1 cellular context compared by ENCODE assay signal in the genomic region with DNA sequence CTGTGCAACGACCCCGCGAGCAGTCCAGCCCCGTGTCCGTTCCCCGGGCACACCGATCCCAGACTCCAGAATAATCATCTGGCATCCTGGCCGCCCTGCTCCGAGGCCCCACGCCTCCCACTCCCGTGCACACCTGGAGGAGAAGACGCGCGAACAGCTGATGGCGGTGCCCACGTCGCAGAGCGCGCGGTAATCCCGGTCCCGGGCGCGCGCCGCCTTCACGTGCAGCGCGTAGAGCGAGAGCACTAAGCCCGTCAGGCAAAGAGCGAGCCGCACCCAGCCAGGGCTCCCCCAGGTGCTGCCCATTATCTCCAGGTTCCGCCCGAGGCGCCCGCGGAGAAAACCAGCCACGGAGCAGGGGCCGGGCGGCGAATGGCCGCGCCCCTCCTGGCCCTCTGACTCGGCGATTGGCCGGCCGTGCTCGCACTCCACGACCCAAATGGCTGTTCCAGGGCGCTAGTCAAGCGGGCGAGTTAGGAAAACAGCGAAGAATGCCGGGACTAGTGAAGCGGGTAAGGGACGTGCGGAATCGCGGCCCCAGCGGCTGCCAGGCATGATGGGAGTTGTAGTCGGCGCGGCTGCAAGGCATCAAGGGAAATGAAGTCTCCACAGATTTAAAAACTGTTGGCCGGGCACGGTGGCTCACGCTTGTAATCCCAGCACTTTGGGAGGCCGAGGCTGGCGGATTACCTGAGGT.
A peak's percentile ranks its signal among the peaks of the same experiment; 100 is the strongest.
TF ChIP-seq lines count a peak whose summit lies in the region.

A gene (minus strand): TSS at position 374 of the 697 bp plus-strand sequence. CDS start 68 bp downstream, at position 306.

TF ChIP-seq in K562, 482 proteins besides CTCF, POLR2A, EP300 and RAD21 (continued from another document and continues in another):
- TF ChIP-seq, protein P1, sequence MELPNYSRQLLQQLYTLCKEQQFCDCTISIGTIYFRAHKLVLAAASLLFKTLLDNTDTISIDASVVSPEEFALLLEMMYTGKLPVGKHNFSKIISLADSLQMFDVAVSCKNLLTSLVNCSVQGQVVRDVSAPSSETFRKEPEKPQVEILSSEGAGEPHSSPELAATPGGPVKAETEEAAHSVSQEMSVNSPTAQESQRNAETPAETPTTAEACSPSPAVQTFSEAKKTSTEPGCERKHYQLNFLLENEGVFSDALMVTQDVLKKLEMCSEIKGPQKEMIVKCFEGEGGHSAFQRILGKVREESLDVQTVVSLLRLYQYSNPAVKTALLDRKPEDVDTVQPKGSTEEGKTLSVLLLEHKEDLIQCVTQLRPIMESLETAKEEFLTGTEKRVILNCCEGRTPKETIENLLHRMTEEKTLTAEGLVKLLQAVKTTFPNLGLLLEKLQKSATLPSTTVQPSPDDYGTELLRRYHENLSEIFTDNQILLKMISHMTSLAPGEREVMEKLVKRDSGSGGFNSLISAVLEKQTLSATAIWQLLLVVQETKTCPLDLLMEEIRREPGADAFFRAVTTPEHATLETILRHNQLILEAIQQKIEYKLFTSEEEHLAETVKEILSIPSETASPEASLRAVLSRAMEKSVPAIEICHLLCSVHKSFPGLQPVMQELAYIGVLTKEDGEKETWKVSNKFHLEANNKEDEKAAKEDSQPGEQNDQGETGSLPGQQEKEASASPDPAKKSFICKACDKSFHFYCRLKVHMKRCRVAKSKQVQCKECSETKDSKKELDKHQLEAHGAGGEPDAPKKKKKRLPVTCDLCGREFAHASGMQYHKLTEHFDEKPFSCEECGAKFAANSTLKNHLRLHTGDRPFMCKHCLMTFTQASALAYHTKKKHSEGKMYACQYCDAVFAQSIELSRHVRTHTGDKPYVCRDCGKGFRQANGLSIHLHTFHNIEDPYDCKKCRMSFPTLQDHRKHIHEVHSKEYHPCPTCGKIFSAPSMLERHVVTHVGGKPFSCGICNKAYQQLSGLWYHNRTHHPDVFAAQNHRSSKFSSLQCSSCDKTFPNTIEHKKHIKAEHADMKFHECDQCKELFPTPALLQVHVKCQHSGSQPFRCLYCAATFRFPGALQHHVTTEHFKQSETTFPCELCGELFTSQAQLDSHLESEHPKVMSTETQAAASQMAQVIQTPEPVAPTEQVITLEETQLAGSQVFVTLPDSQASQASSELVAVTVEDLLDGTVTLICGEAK (IDR thresholded peaks at IDR 0.05): 0 out of 2 replicates have a peak, but pooled peaks have one; percentile 63
- TF ChIP-seq, protein P1 (CRISPR knock-in tag; IDR thresholded peaks at IDR 0.05): no peak
- TF ChIP-seq EGR1 (conservative IDR thresholded peaks at IDR 0.05): no peak; the same call in 1 of the 2 replicates
- TF ChIP-seq, protein P2, sequence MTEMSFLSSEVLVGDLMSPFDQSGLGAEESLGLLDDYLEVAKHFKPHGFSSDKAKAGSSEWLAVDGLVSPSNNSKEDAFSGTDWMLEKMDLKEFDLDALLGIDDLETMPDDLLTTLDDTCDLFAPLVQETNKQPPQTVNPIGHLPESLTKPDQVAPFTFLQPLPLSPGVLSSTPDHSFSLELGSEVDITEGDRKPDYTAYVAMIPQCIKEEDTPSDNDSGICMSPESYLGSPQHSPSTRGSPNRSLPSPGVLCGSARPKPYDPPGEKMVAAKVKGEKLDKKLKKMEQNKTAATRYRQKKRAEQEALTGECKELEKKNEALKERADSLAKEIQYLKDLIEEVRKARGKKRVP (CRISPR knock-in tag; IDR thresholded peaks at IDR 0.05): no peak
- TF ChIP-seq, protein P3, sequence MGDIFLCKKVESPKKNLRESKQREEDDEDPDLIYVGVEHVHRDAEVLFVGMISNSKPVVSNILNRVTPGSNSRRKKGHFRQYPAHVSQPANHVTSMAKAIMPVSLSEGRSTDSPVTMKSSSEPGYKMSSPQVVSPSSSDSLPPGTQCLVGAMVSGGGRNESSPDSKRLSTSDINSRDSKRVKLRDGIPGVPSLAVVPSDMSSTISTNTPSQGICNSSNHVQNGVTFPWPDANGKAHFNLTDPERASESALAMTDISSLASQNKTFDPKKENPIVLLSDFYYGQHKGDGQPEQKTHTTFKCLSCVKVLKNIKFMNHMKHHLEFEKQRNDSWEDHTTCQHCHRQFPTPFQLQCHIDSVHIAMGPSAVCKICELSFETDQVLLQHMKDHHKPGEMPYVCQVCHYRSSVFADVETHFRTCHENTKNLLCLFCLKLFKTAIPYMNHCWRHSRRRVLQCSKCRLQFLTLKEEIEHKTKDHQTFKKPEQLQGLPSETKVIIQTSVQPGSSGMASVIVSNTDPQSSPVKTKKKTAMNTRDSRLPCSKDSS (IDR thresholded peaks at IDR 0.05; ENCODE audit: low read depth, partially characterized antibody): no peak
- TF ChIP-seq, protein P4, sequence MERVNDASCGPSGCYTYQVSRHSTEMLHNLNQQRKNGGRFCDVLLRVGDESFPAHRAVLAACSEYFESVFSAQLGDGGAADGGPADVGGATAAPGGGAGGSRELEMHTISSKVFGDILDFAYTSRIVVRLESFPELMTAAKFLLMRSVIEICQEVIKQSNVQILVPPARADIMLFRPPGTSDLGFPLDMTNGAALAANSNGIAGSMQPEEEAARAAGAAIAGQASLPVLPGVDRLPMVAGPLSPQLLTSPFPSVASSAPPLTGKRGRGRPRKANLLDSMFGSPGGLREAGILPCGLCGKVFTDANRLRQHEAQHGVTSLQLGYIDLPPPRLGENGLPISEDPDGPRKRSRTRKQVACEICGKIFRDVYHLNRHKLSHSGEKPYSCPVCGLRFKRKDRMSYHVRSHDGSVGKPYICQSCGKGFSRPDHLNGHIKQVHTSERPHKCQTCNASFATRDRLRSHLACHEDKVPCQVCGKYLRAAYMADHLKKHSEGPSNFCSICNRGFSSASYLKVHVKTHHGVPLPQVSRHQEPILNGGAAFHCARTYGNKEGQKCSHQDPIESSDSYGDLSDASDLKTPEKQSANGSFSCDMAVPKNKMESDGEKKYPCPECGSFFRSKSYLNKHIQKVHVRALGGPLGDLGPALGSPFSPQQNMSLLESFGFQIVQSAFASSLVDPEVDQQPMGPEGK (CRISPR knock-in tag; IDR thresholded peaks at IDR 0.05; ENCODE audit: borderline replicate concordance): no peak
- peak; percentile 47 for TF ChIP-seq TAF1 (IDR thresholded peaks at IDR 0.05; ENCODE audit: control insufficient read depth, extremely low read depth, insufficient read depth, low read length, severe bottlenecking)
- peak; percentile 45 for TF ChIP-seq U2AF1 (optimal IDR thresholded peaks at IDR 0.05; ENCODE audit: low read depth, low read length)
- TF ChIP-seq ZNF124 (CRISPR knock-in tag; IDR thresholded peaks at IDR 0.05): no peak
- no peak for TF ChIP-seq E2F3 (CRISPR knock-in tag; IDR thresholded peaks at IDR 0.05)
- TF ChIP-seq SPI1 (IDR thresholded peaks at IDR 0.05; ENCODE audit: borderline replicate concordance, low read depth, low read length): no peak
- TF ChIP-seq PHB2 (IDR thresholded peaks at IDR 0.05; ENCODE audit: low read depth): no peak
- no peak for TF ChIP-seq SRSF9 (IDR thresholded peaks at IDR 0.05; ENCODE audit: borderline replicate concordance, low read depth, low read length)
- TF ChIP-seq ZKSCAN3 (CRISPR knock-in tag; IDR thresholded peaks at IDR 0.05): no peak
- TF ChIP-seq DPF2 (IDR thresholded peaks at IDR 0.05): no peak
- peak; percentile 14; the same call in 1 of the 2 replicates for TF ChIP-seq CHD2 (IDR thresholded peaks at IDR 0.05; ENCODE audit: low read depth, low read length)
- no peak for TF ChIP-seq CSDE1 (IDR thresholded peaks at IDR 0.05)
- TF ChIP-seq KAT8 (IDR thresholded peaks at IDR 0.05; ENCODE audit: low read depth): no peak
- no peak for TF ChIP-seq ZNF184 (CRISPR knock-in tag; IDR thresholded peaks at IDR 0.05)
- TF ChIP-seq GABPB2 (CRISPR knock-in tag; conservative IDR thresholded peaks at IDR 0.05): no peak
- TF ChIP-seq GATA2 (CRISPR knock-in tag; IDR thresholded peaks at IDR 0.05): no peak
- no peak for TF ChIP-seq MEF2A (IDR thresholded peaks at IDR 0.05; ENCODE audit: control insufficient read depth, low read depth, low read length)
- TF ChIP-seq, protein P5, sequence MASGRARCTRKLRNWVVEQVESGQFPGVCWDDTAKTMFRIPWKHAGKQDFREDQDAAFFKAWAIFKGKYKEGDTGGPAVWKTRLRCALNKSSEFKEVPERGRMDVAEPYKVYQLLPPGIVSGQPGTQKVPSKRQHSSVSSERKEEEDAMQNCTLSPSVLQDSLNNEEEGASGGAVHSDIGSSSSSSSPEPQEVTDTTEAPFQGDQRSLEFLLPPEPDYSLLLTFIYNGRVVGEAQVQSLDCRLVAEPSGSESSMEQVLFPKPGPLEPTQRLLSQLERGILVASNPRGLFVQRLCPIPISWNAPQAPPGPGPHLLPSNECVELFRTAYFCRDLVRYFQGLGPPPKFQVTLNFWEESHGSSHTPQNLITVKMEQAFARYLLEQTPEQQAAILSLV (tag; IDR thresholded peaks at IDR 0.05): no peak
- TF ChIP-seq NR2C1 (IDR thresholded peaks at IDR 0.05): no peak
- TF ChIP-seq NR2C1 (tag; IDR thresholded peaks at IDR 0.05): peak; percentile 66; the same call in 1 of the 2 replicates
- no peak for TF ChIP-seq ZNF436 (CRISPR knock-in tag; IDR thresholded peaks at IDR 0.05)
- no peak for TF ChIP-seq ERF (CRISPR knock-in tag; IDR thresholded peaks at IDR 0.05)
- TF ChIP-seq RBM17 (IDR thresholded peaks at IDR 0.05; ENCODE audit: borderline replicate concordance, low read depth, low read length): no peak
- TF ChIP-seq, protein P6, sequence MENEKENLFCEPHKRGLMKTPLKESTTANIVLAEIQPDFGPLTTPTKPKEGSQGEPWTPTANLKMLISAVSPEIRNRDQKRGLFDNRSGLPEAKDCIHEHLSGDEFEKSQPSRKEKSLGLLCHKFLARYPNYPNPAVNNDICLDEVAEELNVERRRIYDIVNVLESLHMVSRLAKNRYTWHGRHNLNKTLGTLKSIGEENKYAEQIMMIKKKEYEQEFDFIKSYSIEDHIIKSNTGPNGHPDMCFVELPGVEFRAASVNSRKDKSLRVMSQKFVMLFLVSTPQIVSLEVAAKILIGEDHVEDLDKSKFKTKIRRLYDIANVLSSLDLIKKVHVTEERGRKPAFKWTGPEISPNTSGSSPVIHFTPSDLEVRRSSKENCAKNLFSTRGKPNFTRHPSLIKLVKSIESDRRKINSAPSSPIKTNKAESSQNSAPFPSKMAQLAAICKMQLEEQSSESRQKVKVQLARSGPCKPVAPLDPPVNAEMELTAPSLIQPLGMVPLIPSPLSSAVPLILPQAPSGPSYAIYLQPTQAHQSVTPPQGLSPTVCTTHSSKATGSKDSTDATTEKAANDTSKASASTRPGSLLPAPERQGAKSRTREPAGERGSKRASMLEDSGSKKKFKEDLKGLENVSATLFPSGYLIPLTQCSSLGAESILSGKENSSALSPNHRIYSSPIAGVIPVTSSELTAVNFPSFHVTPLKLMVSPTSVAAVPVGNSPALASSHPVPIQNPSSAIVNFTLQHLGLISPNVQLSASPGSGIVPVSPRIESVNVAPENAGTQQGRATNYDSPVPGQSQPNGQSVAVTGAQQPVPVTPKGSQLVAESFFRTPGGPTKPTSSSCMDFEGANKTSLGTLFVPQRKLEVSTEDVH (IDR thresholded peaks at IDR 0.05; ENCODE audit: low read depth, partially characterized antibody): no peak
- TF ChIP-seq PYGO2 (tag; IDR thresholded peaks at IDR 0.05): no peak
- TF ChIP-seq ZNF282 (CRISPR knock-in tag; IDR thresholded peaks at IDR 0.05): no peak
- no peak for TF ChIP-seq ZC3H11A (IDR thresholded peaks at IDR 0.05; ENCODE audit: low read depth, low read length)
- TF ChIP-seq, protein P7, sequence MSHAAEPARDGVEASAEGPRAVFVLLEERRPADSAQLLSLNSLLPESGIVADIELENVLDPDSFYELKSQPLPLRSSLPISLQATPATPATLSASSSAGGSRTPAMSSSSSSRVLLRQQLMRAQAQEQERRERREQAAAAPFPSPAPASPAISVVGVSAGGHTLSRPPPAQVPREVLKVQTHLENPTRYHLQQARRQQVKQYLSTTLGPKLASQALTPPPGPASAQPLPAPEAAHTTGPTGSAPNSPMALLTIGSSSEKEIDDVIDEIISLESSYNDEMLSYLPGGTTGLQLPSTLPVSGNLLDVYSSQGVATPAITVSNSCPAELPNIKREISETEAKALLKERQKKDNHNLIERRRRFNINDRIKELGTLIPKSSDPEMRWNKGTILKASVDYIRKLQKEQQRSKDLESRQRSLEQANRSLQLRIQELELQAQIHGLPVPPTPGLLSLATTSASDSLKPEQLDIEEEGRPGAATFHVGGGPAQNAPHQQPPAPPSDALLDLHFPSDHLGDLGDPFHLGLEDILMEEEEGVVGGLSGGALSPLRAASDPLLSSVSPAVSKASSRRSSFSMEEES (CRISPR knock-in tag; IDR thresholded peaks at IDR 0.05): no peak
- TF ChIP-seq TCF3 (CRISPR knock-in tag; IDR thresholded peaks at IDR 0.05): peak; percentile 40
- no peak for TF ChIP-seq ZNF140 (CRISPR knock-in tag; IDR thresholded peaks at IDR 0.05)
- TF ChIP-seq, protein P8, sequence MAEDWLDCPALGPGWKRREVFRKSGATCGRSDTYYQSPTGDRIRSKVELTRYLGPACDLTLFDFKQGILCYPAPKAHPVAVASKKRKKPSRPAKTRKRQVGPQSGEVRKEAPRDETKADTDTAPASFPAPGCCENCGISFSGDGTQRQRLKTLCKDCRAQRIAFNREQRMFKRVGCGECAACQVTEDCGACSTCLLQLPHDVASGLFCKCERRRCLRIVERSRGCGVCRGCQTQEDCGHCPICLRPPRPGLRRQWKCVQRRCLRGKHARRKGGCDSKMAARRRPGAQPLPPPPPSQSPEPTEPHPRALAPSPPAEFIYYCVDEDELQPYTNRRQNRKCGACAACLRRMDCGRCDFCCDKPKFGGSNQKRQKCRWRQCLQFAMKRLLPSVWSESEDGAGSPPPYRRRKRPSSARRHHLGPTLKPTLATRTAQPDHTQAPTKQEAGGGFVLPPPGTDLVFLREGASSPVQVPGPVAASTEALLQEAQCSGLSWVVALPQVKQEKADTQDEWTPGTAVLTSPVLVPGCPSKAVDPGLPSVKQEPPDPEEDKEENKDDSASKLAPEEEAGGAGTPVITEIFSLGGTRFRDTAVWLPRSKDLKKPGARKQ (CRISPR knock-in tag; IDR thresholded peaks at IDR 0.05): no peak
